ENCODE assay signal across 9 cellular contexts in genomic region chr20:5168582-5169396, GRCh38. TPM values are rescaled to one million over a fixed set of nuclear protein-coding genes. Genes with fewer than 3 reads are reported as not detected.
DNase-seq lines count a peak whose midpoint lies in the region; ATAC-seq, FAIRE-seq and TF ChIP-seq lines count a peak whose summit lies in the region.
"Had no signal": no experiment of that assay in that cellular context is flagged by ENCODE, and none has a peak within 500 bp of the region (broad histone marks: within the 10 kb centered on the region; RNA-seq: fewer than 3 reads in every experiment).

No MANE protein-coding gene starts in this region.

- no peaks in the 10 kb centered on the region for H3K9me3 Mint-ChIP-seq in activated naive CD8-positive, alpha-beta T cell treated with anti-CD3 and anti-CD28 coated beads for 36 hours

- H3K27ac ChIP-seq in kidney (ENCODE audit: low read depth in 2 of 2, low read length in 2 of 2): peak overlapping the region; percentile 47 to 66
- H3K27ac ChIP-seq: HL-60 had no signal

- H3K4me1 ChIP-seq in kidney (ENCODE audit: control insufficient read depth in 1 of 2, insufficient read depth in 1 of 2, low read depth in 1 of 2, low read length in 2 of 2): peaks cover 8 to 38% of the 10 kb centered on the region in 2 donors

- peaks cover 64% of the 10 kb centered on the region for H3K4me1 Mint-ChIP-seq in activated naive CD8-positive, alpha-beta T cell treated with anti-CD3 and anti-CD28 coated beads for 36 hours

- no peak for TF ChIP-seq CTCF in kidney (IDR thresholded peaks at IDR 0.05; ENCODE audit: borderline replicate concordance, extremely low read depth, insufficient read depth)

- no peaks in the 10 kb centered on the region for H3K36me3 Mint-ChIP-seq in activated naive CD8-positive, alpha-beta T cell treated with anti-CD3 and anti-CD28 coated beads for 36 hours

- peak; percentile 69 for DNase-seq in DMS153 treated with DMSO at 0.1 percent for 48 hours (lab: John Stamatoyannopoulos, UW; ENCODE audit: unreplicated experiment)
- peak; percentile 43 for DNase-seq in NAMALWA (ENCODE audit: low spot score)
- DNase-seq in activated naive CD8-positive, alpha-beta T cell treated with anti-CD3 and anti-CD28 coated beads for 36 hours: no peak
- DNase-seq in kidney: peak; percentile 75
- DNase-seq in KG1 (lab: John Stamatoyannopoulos, UW): no peak
- DNase-seq in stimulated activated CD4-positive, alpha-beta T cell treated with anti-CD3 and anti-CD28 coated beads, Interleukin-15, amount 100 ng/mL, for 24 hours: no peak
- DNase-seq in activated gamma-delta T cell treated with Interleukin-2 at 50 U/mL for 16 hours: no peak

- peak overlapping the region; percentile 16 for H3K4me3 Mint-ChIP-seq in activated naive CD8-positive, alpha-beta T cell treated with anti-CD3 and anti-CD28 coated beads for 36 hours

- intact Hi-C loops in kidney (cut with DNase I): no loop called here

- no peak for FAIRE-seq in kidney (lab: Jason Lieb, UNC)

- no peaks in the 10 kb centered on the region for H3K27me3 Mint-ChIP-seq in activated naive CD8-positive, alpha-beta T cell treated with anti-CD3 and anti-CD28 coated beads for 36 hours

- H3K27ac Mint-ChIP-seq in activated naive CD8-positive, alpha-beta T cell treated with anti-CD3 and anti-CD28 coated beads for 36 hours: peak overlapping the region; percentile 59

- H3K9ac ChIP-seq in kidney (ENCODE audit: low read length in 2 of 2): no peak overlapping the region

- H3K4me3 ChIP-seq in kidney (ENCODE audit: low read length in 2 of 2): no peak overlapping the region

- H3K9me3 ChIP-seq in kidney (ENCODE audit: control insufficient read depth in 1 of 2, low read length in 2 of 2): no peaks in the 10 kb centered on the region

- H3K36me3 ChIP-seq in kidney (ENCODE audit: control insufficient read depth in 1 of 2, insufficient read depth in 2 of 2, low read length in 2 of 2): peaks cover 0 to 2% of the 10 kb centered on the region in 2 donors

- no peak for ATAC-seq in HG02970 (IDR thresholded peaks at IDR 0.05; ENCODE audit: low FRiP score, unreplicated experiment)

RNA-seq across cellular contexts. Expression of gene CDS2, which starts 42.0 kb away (rescaled TPM):
- 10 to 100 TPM; 37.5 to 41.9 TPM for total RNA-seq in activated naive CD8-positive, alpha-beta T cell treated with anti-CD3 and anti-CD28 coated beads for 36 hours
- 67.9 TPM for total RNA-seq in kidney
- 19.9 TPM for polyA plus RNA-seq in kidney (ENCODE audit: insufficient read depth, low read depth, low replicate concordance)

RNA-seq across cellular contexts. Expression of gene PCNA, which starts 49.0 kb away (rescaled TPM):
- total RNA-seq in activated naive CD8-positive, alpha-beta T cell treated with anti-CD3 and anti-CD28 coated beads for 36 hours: 100 to 1,000 TPM; 708 to 723 TPM
- total RNA-seq in kidney: 46.4 TPM
- 48.2 TPM for polyA plus RNA-seq in kidney (ENCODE audit: insufficient read depth, low read depth, low replicate concordance)

RNA-seq across cellular contexts. Expression of gene TMEM230, which starts 55.9 kb away (rescaled TPM):
- total RNA-seq in activated naive CD8-positive, alpha-beta T cell treated with anti-CD3 and anti-CD28 coated beads for 36 hours: 10 to 100 TPM; 79.4 to 79.7 TPM
- total RNA-seq in kidney: 102 TPM
- polyA plus RNA-seq in kidney (ENCODE audit: insufficient read depth, low read depth, low replicate concordance): 163 TPM

Comparison
In these comparisons a context has a peak if more than half of its experiments do, and no peak if none do; other contexts are left out.
1. DNase-seq: peak in DMS153 treated with DMSO at 0.1 percent for 48 hours (single experiment), NAMALWA (single experiment) and kidney (single experiment); none in activated naive CD8-positive, alpha-beta T cell treated with anti-CD3 and anti-CD28 coated beads for 36 hours (single experiment), KG1 (single experiment), stimulated activated CD4-positive, alpha-beta T cell treated with anti-CD3 and anti-CD28 coated beads, Interleukin-15, amount 100 ng/mL, for 24 hours (single experiment) and activated gamma-delta T cell treated with Interleukin-2 at 50 U/mL for 16 hours (single experiment).
2. RNA of gene PCNA, which starts 49.0 kb away (total RNA-seq): 708 to 723 TPM in activated naive CD8-positive, alpha-beta T cell treated with anti-CD3 and anti-CD28 coated beads for 36 hours; 46.4 TPM in kidney (single experiment); every median in the first group is over 10 times any median in the second.